Comparison of ENCODE assay signal across 8 cellular contexts in the genomic region with DNA sequence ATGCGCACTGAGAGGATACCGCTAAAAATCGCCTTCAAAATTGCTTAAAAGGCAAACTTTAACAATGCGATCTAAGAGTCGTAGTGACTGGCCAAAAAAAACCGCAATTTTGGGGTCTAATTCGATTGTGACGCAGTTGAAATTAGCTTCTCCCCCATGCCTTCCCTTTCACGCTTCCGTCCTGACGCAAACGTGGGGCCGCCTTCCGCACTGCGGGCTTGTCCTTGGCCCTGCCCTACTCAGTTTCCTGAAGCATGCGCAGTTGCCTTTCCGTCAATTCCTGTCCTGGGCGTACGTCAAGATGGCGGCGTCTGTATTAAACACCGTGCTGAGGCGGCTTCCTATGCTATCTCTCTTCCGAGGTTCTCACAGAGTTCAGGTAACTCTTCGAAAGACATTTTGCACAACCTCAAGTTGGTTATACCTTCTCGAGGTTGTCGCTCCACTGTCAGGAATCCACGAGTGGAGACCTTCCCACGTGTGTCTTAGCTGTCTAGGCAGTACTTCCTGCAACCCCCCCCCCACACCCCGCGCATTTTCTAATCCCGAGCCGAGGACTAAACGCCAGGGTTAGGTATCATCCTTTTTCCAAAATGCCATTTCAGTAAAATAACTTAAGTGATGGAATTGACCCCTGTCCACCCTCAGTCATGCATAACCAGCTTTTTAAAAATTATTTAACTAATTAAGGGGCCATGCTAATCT. TPM values are rescaled to one million over a fixed set of nuclear protein-coding genes. Genes with fewer than 3 reads are reported as not detected.
DNase-seq lines count a peak whose midpoint lies in the region; ATAC-seq and TF ChIP-seq lines count a peak whose summit lies in the region.

A gene (plus strand): TSS at position 276 of the 705 bp plus-strand sequence. CDS start 26 bp downstream, at position 302.

- H3K36me3 ChIP-seq in DND-41 (ENCODE audit: insufficient read depth, low read length) (peaks cover 48% of the 10 kb centered on the region), GM23338 (ENCODE audit: insufficient read depth) (peaks cover 28% of the 10 kb centered on the region; the same call in 1 of the 2 replicates)

- H3K4me1 ChIP-seq in DND-41 (ENCODE audit: insufficient read depth, low read length) (peaks cover 34% of the 10 kb centered on the region), GM23338 (ENCODE audit: insufficient read depth) (peaks cover 17% of the 10 kb centered on the region)

- ATAC-seq in DND-41 (ENCODE audit: insufficient read depth, low read depth) (peak; percentile 76), GM23338 (peak; percentile 76), natural killer cell (peak; percentile 71 to 89 (median 74))
- ATAC-seq in activated T-helper 17 cell treated with anti-CD3 and anti-CD28 coated beads, Interleukin-2, amount 50 U/mL, for 72 hours (replicated peaks): peak; percentile 83

- peak within 1 kb of the TSS; percentile 96 for H3K4me2 ChIP-seq in DND-41 (ENCODE audit: insufficient read depth, low read length)
- H3K4me2 ChIP-seq in GM23338: peak within 1 kb of the TSS; percentile 89

- peaks cover 34% of the 10 kb centered on the region for H3K27me3 Mint-ChIP-seq in GM23338 (ENCODE audit: insufficient read depth, low read depth, poor library complexity)
- H3K27me3 Mint-ChIP-seq in activated T-helper 17 cell treated with anti-CD3 and anti-CD28 coated beads, Interleukin-2, amount 50 U/mL, for 72 hours: no peaks in the 10 kb centered on the region
- H3K27me3 Mint-ChIP-seq in natural killer cell (ENCODE audit: low read depth in 2 of 2): peaks cover 0 to 5% of the 10 kb centered on the region in 2 donors

- POLR2A ChIA-PET in RWPE1 (lab: Yijun Ruan, JAX; ENCODE audit: low non-redundant PET): interaction anchor here (0.5 to 1.2 kb wide), 3 partner anchors 21 to 100 kb away, joined by 3 read pairs; a partner anchor contains a TSS

- no peaks in the 10 kb centered on the region for H3K9me2 ChIP-seq in GM23338 (ENCODE audit: insufficient read depth)

- peak within 1 kb of the TSS; percentile 95 for H3K27ac ChIP-seq in DND-41 (ENCODE audit: low read length)
- H3K27ac ChIP-seq in GM23338 (ENCODE audit: low read depth): peak within 1 kb of the TSS; percentile 98
- H3K27ac ChIP-seq in RWPE1: peak within 1 kb of the TSS; percentile 89

- H3K4me1 Mint-ChIP-seq in GM23338 (peaks cover 25% of the 10 kb centered on the region), natural killer cell (peaks cover 54 to 61% of the 10 kb centered on the region in 2 donors)
- peaks cover 17% of the 10 kb centered on the region for H3K4me1 Mint-ChIP-seq in activated T-helper 17 cell treated with anti-CD3 and anti-CD28 coated beads, Interleukin-2, amount 50 U/mL, for 72 hours

- H3K36me3 Mint-ChIP-seq in GM23338 (ENCODE audit: low read depth): peaks cover 73% of the 10 kb centered on the region
- peaks cover 95% of the 10 kb centered on the region for H3K36me3 Mint-ChIP-seq in activated T-helper 17 cell treated with anti-CD3 and anti-CD28 coated beads, Interleukin-2, amount 50 U/mL, for 72 hours (ENCODE audit: low read depth)
- H3K36me3 Mint-ChIP-seq in natural killer cell: peaks cover 26% of the 10 kb centered on the region

- H3K9me3 ChIP-seq in DND-41 (ENCODE audit: insufficient read depth, low read length, severe bottlenecking): no peaks in the 10 kb centered on the region

- H3K9ac ChIP-seq in DND-41 (ENCODE audit: low read depth, low read length): peak within 1 kb of the TSS; percentile 96

- TF ChIP-seq CTCF in DND-41 (IDR thresholded peaks at IDR 0.05; ENCODE audit: borderline replicate concordance, extremely low read depth, low read length, poor library complexity, severe bottlenecking) (no peak), GM23338 (conservative IDR thresholded peaks at IDR 0.05; ENCODE audit: low read depth in 2 of 2) (no peak), RWPE1 (conservative IDR thresholded peaks at IDR 0.05; ENCODE audit: low read depth) (no peak), natural killer cell (IDR thresholded peaks at IDR 0.05) (no peak)

- peak within 1 kb of the TSS; percentile 100 for H3K27ac Mint-ChIP-seq in GM23338
- peak within 1 kb of the TSS; percentile 100 for H3K27ac Mint-ChIP-seq in activated T-helper 17 cell treated with anti-CD3 and anti-CD28 coated beads, Interleukin-2, amount 50 U/mL, for 72 hours
- peak within 1 kb of the TSS; percentile 96 to 100 for H3K27ac Mint-ChIP-seq in natural killer cell

- CTCF ChIA-PET in RWPE1 (lab: Yijun Ruan, JAX): interaction anchor here (1.0 to 1.5 kb wide), 2 partner anchors 113 to 265 kb away, joined by 3 to 9 read pairs; no protein-coding TSS in a partner anchor

- peaks cover 7% of the 10 kb centered on the region; the same call in 1 of the 2 replicates for H3F3A ChIP-seq in GM23338 (replicated peaks; ENCODE audit: low read depth)

- no peaks in the 10 kb centered on the region for H3K27me3 ChIP-seq in DND-41 (ENCODE audit: insufficient read depth, low read length, poor library complexity)
- no peaks in the 10 kb centered on the region for H3K27me3 ChIP-seq in GM23338 (ENCODE audit: insufficient read depth)

- DNase-seq in DND-41 (peak; percentile 98), GM23338 (ENCODE audit: low spot score) (peak; percentile 98), LHCN-M2 (ENCODE audit: low read depth) (peak; percentile 98), RWPE1 (ENCODE audit: low spot score) (peak; percentile 93), fibroblast of peridontal ligament (ENCODE audit: extremely low read depth) (peak; percentile 99), natural killer cell (peak; percentile 91)
- DNase-seq in stimulated activated naive CD4-positive, alpha-beta T cell treated with Interleukin-2 at 50 U/mL for 16 hours (lab: John Stamatoyannopoulos, UW): peak; percentile 98

- H3K4me3 ChIP-seq in DND-41 (ENCODE audit: low read depth in 1 of 2, low read length in 2 of 2) (peak within 1 kb of the TSS; percentile 72 to 81), GM23338 (peak within 1 kb of the TSS; percentile 68)

- peaks cover 8% of the 10 kb centered on the region for H4K20me1 ChIP-seq in DND-41 (ENCODE audit: insufficient read depth, low read length)
- peaks cover 5% of the 10 kb centered on the region; the same call in 1 of the 2 replicates for H4K20me1 ChIP-seq in GM23338 (replicated peaks; ENCODE audit: insufficient read depth)

- peaks cover 18% of the 10 kb centered on the region; the same call in 2 of the 3 replicates for H3K9me3 Mint-ChIP-seq in GM23338
- no peaks in the 10 kb centered on the region for H3K9me3 Mint-ChIP-seq in activated T-helper 17 cell treated with anti-CD3 and anti-CD28 coated beads, Interleukin-2, amount 50 U/mL, for 72 hours
- H3K9me3 Mint-ChIP-seq in natural killer cell: no peaks in the 10 kb centered on the region

- H3K4me3 Mint-ChIP-seq in GM23338 (peak within 1 kb of the TSS; percentile 96), natural killer cell (peak within 1 kb of the TSS; percentile 100)
- peak within 1 kb of the TSS; percentile 94 for H3K4me3 Mint-ChIP-seq in activated T-helper 17 cell treated with anti-CD3 and anti-CD28 coated beads, Interleukin-2, amount 50 U/mL, for 72 hours

- intact Hi-C loops in natural killer cell (cut with micrococcal nuclease): loop anchor here (1.0 to 10.0 kb wide), 11 partner anchors 9 to 737 kb away; a partner anchor contains a TSS

- H2AFZ ChIP-seq in DND-41 (ENCODE audit: low read depth, low read length): peak within 1 kb of the TSS; percentile 80
- no peak within 1 kb of the TSS for H2AFZ ChIP-seq in GM23338

- H3K79me2 ChIP-seq in DND-41 (ENCODE audit: insufficient read depth, low read length): peaks cover 72% of the 10 kb centered on the region
- peaks cover 45% of the 10 kb centered on the region for H3K79me2 ChIP-seq in GM23338 (replicated peaks; ENCODE audit: insufficient read depth)

RNA-seq across cellular contexts. Expression of the gene that starts here (rescaled TPM):
- 49.1 and 49.2 TPM in 2 replicates for total RNA-seq in GM23338 (2014; rRNA removed; shearing (Covaris generic))
- 73.6 and 78.8 TPM in 2 replicates for polyA plus RNA-seq in GM23338 (2016; fragmentation: Nextera tagmentation; extraction: Ambion mirVana)
- 56.5 and 67.9 TPM in 2 replicates for total RNA-seq in LHCN-M2 (2014; rRNA removed)
- polyA plus RNA-seq in LHCN-M2 (2012): 63.8 TPM
- total RNA-seq in activated T-helper 17 cell treated with anti-CD3 and anti-CD28 coated beads, Interleukin-2, amount 50 U/mL, for 72 hours: 10 to 100 TPM; 64.6 to 78.5 TPM
- 10 to 100 TPM; 14.2 to 19.9 (median 16.6) TPM for total RNA-seq in natural killer cell

Comparison
In these comparisons a context has a peak if more than half of its experiments do, and no peak if none do; other contexts are left out.
1. Peak in every context shown above with its lines: DNase-seq, ATAC-seq, H3K4me3 ChIP-seq and H3K27ac ChIP-seq.